In the genomic region with DNA sequence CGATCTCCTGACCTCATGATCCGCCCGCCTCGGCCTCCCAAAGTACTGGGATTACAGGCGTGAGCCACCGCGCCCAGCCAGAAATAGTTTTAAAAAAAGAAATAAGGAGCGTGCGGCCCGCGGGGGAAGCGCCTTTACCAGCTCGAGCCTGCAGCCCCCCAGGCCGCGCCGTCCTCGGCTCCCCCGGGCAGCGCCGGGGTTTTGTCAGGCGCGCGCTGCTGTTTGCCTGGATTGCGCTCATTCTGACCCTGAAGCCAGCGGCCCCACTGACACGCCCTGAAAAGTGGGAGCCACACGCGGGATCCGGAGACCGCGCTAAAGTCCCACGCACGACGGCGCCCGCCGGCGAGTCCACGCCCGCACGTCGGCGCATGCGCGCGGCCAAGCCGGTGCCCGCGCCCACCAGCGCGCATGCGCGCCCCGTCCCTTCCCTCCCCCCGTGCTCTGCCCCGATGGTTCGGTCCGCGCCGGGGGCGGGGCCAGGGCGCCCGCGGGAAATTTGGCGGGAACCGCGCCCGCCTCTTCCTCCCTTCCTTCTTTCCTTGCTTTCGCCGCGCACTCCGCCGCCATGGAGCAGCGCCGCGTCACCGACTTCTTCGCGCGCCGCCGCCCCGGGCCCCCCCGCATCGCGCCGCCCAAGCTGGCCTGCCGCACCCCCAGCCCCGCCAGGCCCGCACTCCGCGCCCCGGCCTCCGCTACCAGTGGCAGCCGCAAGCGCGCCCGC, we compare ENCODE assay signal across 8 cellular contexts. TPM values are rescaled to one million over a fixed set of nuclear protein-coding genes. Genes with fewer than 3 reads are reported as not detected.
DNase-seq lines count a peak whose midpoint lies in the region; ATAC-seq, FAIRE-seq and TF ChIP-seq lines count a peak whose summit lies in the region.

A gene (plus strand): TSS at position 526 of the 724 bp plus-strand sequence. CDS start 43 bp downstream, at position 569.

- H3K4me1 ChIP-seq in adrenal gland (replicated peaks in 1 of 2) (peaks cover 0 to 12% of the 10 kb centered on the region in 2 donors), left ventricle myocardium inferior (peaks cover 25% of the 10 kb centered on the region), prostate gland (replicated peaks) (peaks cover 5% of the 10 kb centered on the region)

- H3K27ac Mint-ChIP-seq in T-helper 17 cell = peak within 1 kb of the TSS; percentile 92

- TF ChIP-seq CTCF in adrenal gland (IDR thresholded peaks at IDR 0.05) (no peak), left ventricle myocardium inferior (IDR thresholded peaks at IDR 0.05; ENCODE audit: borderline replicate concordance) (no peak), prostate gland (IDR thresholded peaks at IDR 0.05) (no peak)

- no peaks in the 10 kb centered on the region for H3K27me3 Mint-ChIP-seq in T-helper 17 cell

- H3K27ac ChIP-seq in adrenal gland (peak within 1 kb of the TSS in 3 of 5 donors; percentile 38 to 65 (median 41)), left ventricle myocardium inferior (replicated peaks) (peak within 1 kb of the TSS; percentile 73), prostate gland (peak within 1 kb of the TSS; percentile 8 to 33)

- 0 to 3% (median 1%) methylated on average over 5 to 96 of the region's 98 CpGs for WGBS in adrenal gland, 4 donors
- WGBS in prostate gland = 1% methylated on average over 94 of the region's 98 CpGs

- DNase-seq in DMS79 treated with DMSO at 0.1 percent for 48 hours (lab: John Stamatoyannopoulos, UW) (peak; percentile 31), H4 (ENCODE audit: low spot score) (peak; percentile 60), NCI-H1048 (lab: John Stamatoyannopoulos, UW) (peak; percentile 23), T-helper 17 cell (peak; percentile 80 to 90 (median 84)), adrenal gland (peak; percentile 76 to 88 (median 83)), left ventricle myocardium inferior (peak; percentile 79), prostate gland (ENCODE audit: low spot score) (peak; percentile 72), urothelium cell line (ENCODE audit: low spot score) (peak; percentile 98)

- H3K4me3 Mint-ChIP-seq in T-helper 17 cell = peak within 1 kb of the TSS; percentile 87

- peaks cover 15% of the 10 kb centered on the region for H3K4me1 Mint-ChIP-seq in T-helper 17 cell

- ATAC-seq in T-helper 17 cell = peak; percentile 74

- intact Hi-C loops in adrenal gland (cut with DNase I) = no loop called here
- intact Hi-C loops in left ventricle myocardium inferior (cut with micrococcal nuclease) = no loop called here
- intact Hi-C loops in prostate gland (cut with DNase I) = no loop called here

- no peaks in the 10 kb centered on the region for H3K27me3 ChIP-seq in adrenal gland
- H3K27me3 ChIP-seq in left ventricle myocardium inferior (ENCODE audit: low read depth) = no peaks in the 10 kb centered on the region
- no peaks in the 10 kb centered on the region for H3K27me3 ChIP-seq in prostate gland (replicated peaks; ENCODE audit: insufficient read depth)

- no peaks in the 10 kb centered on the region for H3K36me3 Mint-ChIP-seq in T-helper 17 cell (ENCODE audit: low read depth)

- peak within 1 kb of the TSS in 2 of 4 donors; percentile 50 to 75 for H3K4me3 ChIP-seq in adrenal gland
- peak within 1 kb of the TSS; percentile 73 for H3K4me3 ChIP-seq in left ventricle myocardium inferior
- peak within 1 kb of the TSS; percentile 52 to 63 for H3K4me3 ChIP-seq in prostate gland

- H3K9me3 ChIP-seq in T-helper 17 cell (ENCODE audit: control insufficient read depth, low read length, poor library complexity, severe bottlenecking) (no peaks in the 10 kb centered on the region), adrenal gland (replicated peaks in 1 of 3) (no peaks in the 10 kb centered on the region), left ventricle myocardium inferior (replicated peaks) (no peaks in the 10 kb centered on the region), prostate gland (no peaks in the 10 kb centered on the region)

- peak; percentile 56 for FAIRE-seq in urothelium cell line (lab: Jason Lieb, UNC)

- H3K36me3 ChIP-seq in adrenal gland (replicated peaks in 1 of 2) = no peaks in the 10 kb centered on the region
- no peaks in the 10 kb centered on the region for H3K36me3 ChIP-seq in left ventricle myocardium inferior
- H3K36me3 ChIP-seq in prostate gland = no peaks in the 10 kb centered on the region

- peak in 1 of 2 donors; percentile 47 for TF ChIP-seq POLR2A in adrenal gland (IDR thresholded peaks at IDR 0.05)
- TF ChIP-seq POLR2A in prostate gland (IDR thresholded peaks at IDR 0.05) = peak; percentile 60

RNA-seq across cellular contexts. Expression of the gene that starts here (rescaled TPM):
- 26.4 and 27.0 TPM in 2 replicates for total RNA-seq in H4 (2014; rRNA removed; shearing (Covaris generic))
- total RNA-seq in T-helper 17 cell (1 to 10 TPM in 1 of 2 donors, under 1 TPM in 1; 0.42 to 1.3 TPM), adrenal gland (1 to 10 TPM in 6 of 8 donors, under 1 TPM in 1, not detected in 1; 0.52 to 4.5 (median 1.7) TPM), left ventricle myocardium inferior (0.63 TPM), prostate gland (1 to 10 TPM; 4.3 to 7.6 TPM)
- polyA plus RNA-seq in adrenal gland = under 1 TPM; 0.29 to 0.44 (median 0.40) TPM

Comparison
In these comparisons a context has a peak if more than half of its experiments do, and no peak if none do; other contexts are left out.
1. Peak in DNase-seq, H3K4me3 ChIP-seq and H3K27ac ChIP-seq in left ventricle myocardium inferior; RNA of the gene not detected or under 1 TPM.
2. DNase-seq: peak in every context shown above with its lines; median percentile 98 in urothelium cell line; 84 in T-helper 17 cell; 83 in adrenal gland; 79 in left ventricle myocardium inferior; 72 in prostate gland; 60 in H4; 31 in DMS79 treated with DMSO at 0.1 percent for 48 hours; 23 in NCI-H1048.
3. H3K27ac ChIP-seq: peak in every context shown above with its lines; median percentile 73 in left ventricle myocardium inferior; 41 in adrenal gland; 20 in prostate gland.